In the genomic region with DNA sequence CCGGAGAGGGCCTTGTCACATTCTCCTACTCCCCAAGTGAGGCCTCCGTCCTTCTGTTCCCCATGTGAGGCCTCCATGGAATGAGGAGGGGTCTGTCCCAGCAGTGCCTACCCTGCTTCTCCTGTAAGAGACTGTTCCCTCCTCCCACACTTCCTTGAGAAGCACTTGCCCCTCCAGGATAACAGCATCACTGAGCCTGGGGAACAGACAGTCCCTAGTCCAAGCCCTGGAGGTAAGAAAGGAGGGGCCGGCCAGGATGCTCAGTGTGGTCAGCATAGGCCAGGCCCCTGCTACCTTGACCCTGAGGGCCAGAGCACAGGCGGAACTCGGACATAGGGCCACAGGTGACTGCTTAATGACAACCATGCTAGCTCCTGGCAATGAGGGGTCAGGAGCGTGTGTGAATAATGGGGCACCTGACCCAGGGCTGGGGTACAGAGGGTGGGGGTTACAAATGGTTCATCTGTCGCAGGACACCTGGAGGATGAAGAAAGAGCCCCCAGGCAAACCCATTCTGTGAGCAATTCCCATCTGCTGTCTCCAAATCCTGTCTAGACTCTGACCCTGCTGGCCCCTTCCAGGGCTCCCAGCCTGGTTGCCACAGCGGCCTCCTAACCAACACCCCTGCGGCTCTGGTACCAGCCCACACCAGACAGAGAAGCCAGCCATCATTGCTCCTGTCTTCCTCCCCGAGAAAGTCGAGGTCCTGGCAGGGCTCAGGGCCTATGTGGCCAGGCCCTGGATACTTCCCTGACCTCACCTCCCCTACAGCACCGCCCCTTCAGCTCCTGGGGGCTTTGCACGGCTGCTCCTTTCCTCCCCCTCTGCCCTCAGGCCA, we compare ENCODE assay signal across 19 cellular contexts. TPM values are rescaled to one million over a fixed set of nuclear protein-coding genes. Genes with fewer than 3 reads are reported as not detected.
DNase-seq lines count a peak whose midpoint lies in the region; ATAC-seq and TF ChIP-seq lines count a peak whose summit lies in the region.
"Had no signal": no experiment of that assay in that cellular context is flagged by ENCODE, and none has a peak within 500 bp of the region (broad histone marks: within the 10 kb centered on the region; RNA-seq: fewer than 3 reads in every experiment).

No MANE protein-coding gene starts in this region.

- H3K9me3 ChIP-seq in T-helper 17 cell (ENCODE audit: control insufficient read depth, low read length, poor library complexity, severe bottlenecking): peaks cover 5% of the 10 kb centered on the region

- no peak for DNase-seq in activated naive CD4-positive, alpha-beta T cell treated with anti-CD3 and anti-CD28 coated beads, Interleukin-2, amount 10 ng/mL, durations not matched to agents 7 days and 5 days
- no peak for DNase-seq in activated naive CD4-positive, alpha-beta T cell treated with Interleukin-2 at 50 U/mL for 16 hours
- peak in 2 of 3 donors; percentile 3 for DNase-seq in T-helper 17 cell
- DNase-seq in mesenteric fat pad (ENCODE audit: low spot score): peak; percentile 67
- no peak for DNase-seq in type B pancreatic cell (ENCODE audit: extremely low spot score, unreplicated experiment)
- no peak for DNase-seq in OCI-M2 (lab: John Stamatoyannopoulos, UW; ENCODE audit: unreplicated experiment)
- no peak for DNase-seq in UCSD-AML1 (lab: John Stamatoyannopoulos, UW; ENCODE audit: unreplicated experiment)
- DNase-seq in activated naive CD8-positive, alpha-beta T cell treated with anti-CD3 and anti-CD28 coated beads for 36 hours: no peak
- DNase-seq: DMS53, Karpas-422, MG63, NCI-H1048, NCI-H1436, NCI-H2029 treated with DMSO at 0.1 percent for 48 hours, NCI-H2171, NCI-H526 had no signal

- peaks cover 9% of the 10 kb centered on the region for H3K9me3 Mint-ChIP-seq in activated naive CD4-positive, alpha-beta T cell treated with anti-CD3 and anti-CD28 coated beads, Interleukin-2, amount 10 ng/mL, durations not matched to agents 7 days and 5 days
- H3K9me3 Mint-ChIP-seq in type B pancreatic cell: peaks cover 7% of the 10 kb centered on the region
- H3K9me3 Mint-ChIP-seq in activated naive CD8-positive, alpha-beta T cell treated with anti-CD3 and anti-CD28 coated beads for 36 hours: peaks cover 13% of the 10 kb centered on the region

- H3K27ac Mint-ChIP-seq in activated naive CD4-positive, alpha-beta T cell treated with anti-CD3 and anti-CD28 coated beads, Interleukin-2, amount 10 ng/mL, durations not matched to agents 7 days and 5 days: peak overlapping the region; percentile 30
- H3K27ac Mint-ChIP-seq in T-helper 17 cell: peak overlapping the region; percentile 75
- peak overlapping the region; percentile 43 for H3K27ac Mint-ChIP-seq in type B pancreatic cell
- no peak overlapping the region for H3K27ac Mint-ChIP-seq in activated naive CD8-positive, alpha-beta T cell treated with anti-CD3 and anti-CD28 coated beads for 36 hours

- ATAC-seq in T-helper 17 cell: no peak
- ATAC-seq: A549 had no signal

- H3K27me3 Mint-ChIP-seq in activated naive CD4-positive, alpha-beta T cell treated with anti-CD3 and anti-CD28 coated beads, Interleukin-2, amount 10 ng/mL, durations not matched to agents 7 days and 5 days: no peaks in the 10 kb centered on the region
- H3K27me3 Mint-ChIP-seq in T-helper 17 cell (no peaks in the 10 kb centered on the region), type B pancreatic cell (no peaks in the 10 kb centered on the region)
- H3K27me3 Mint-ChIP-seq in activated naive CD8-positive, alpha-beta T cell treated with anti-CD3 and anti-CD28 coated beads for 36 hours: no peaks in the 10 kb centered on the region
- H3K27me3 Mint-ChIP-seq: CD8-positive, alpha-beta memory T cell; IgD-negative memory B cell had no signal

- no peak for TF ChIP-seq CTCF in type B pancreatic cell (conservative IDR thresholded peaks at IDR 0.05)

- H3K4me3 Mint-ChIP-seq in activated naive CD4-positive, alpha-beta T cell treated with anti-CD3 and anti-CD28 coated beads, Interleukin-2, amount 10 ng/mL, durations not matched to agents 7 days and 5 days: no peak overlapping the region
- peak overlapping the region; percentile 56 for H3K4me3 Mint-ChIP-seq in T-helper 17 cell
- H3K4me3 Mint-ChIP-seq in type B pancreatic cell: no peak overlapping the region
- H3K4me3 Mint-ChIP-seq in activated naive CD8-positive, alpha-beta T cell treated with anti-CD3 and anti-CD28 coated beads for 36 hours: no peak overlapping the region
- H3K4me3 Mint-ChIP-seq: CD8-positive, alpha-beta memory T cell had no signal

- H3K4me1 Mint-ChIP-seq in activated naive CD4-positive, alpha-beta T cell treated with anti-CD3 and anti-CD28 coated beads, Interleukin-2, amount 10 ng/mL, durations not matched to agents 7 days and 5 days: no peaks in the 10 kb centered on the region
- H3K4me1 Mint-ChIP-seq in T-helper 17 cell: peaks cover 7% of the 10 kb centered on the region
- no peaks in the 10 kb centered on the region for H3K4me1 Mint-ChIP-seq in type B pancreatic cell (ENCODE audit: unreplicated experiment)
- H3K4me1 Mint-ChIP-seq in activated naive CD8-positive, alpha-beta T cell treated with anti-CD3 and anti-CD28 coated beads for 36 hours: no peaks in the 10 kb centered on the region
- H3K4me1 Mint-ChIP-seq: CD8-positive, alpha-beta memory T cell had no signal

- CTCF ChIA-PET in activated naive CD4-positive, alpha-beta T cell treated with anti-CD3 and anti-CD28 coated beads, Interleukin-2, amount 10 ng/mL, durations not matched to agents 7 days and 5 days (lab: Charles Lee): interaction anchor here (0.9 to 23.0 kb wide), 5 partner anchors 9 to 79 kb away, joined by 3 to 357 read pairs (median 4); no protein-coding TSS in a partner anchor

- peaks cover 61% of the 10 kb centered on the region for H3K36me3 Mint-ChIP-seq in activated naive CD4-positive, alpha-beta T cell treated with anti-CD3 and anti-CD28 coated beads, Interleukin-2, amount 10 ng/mL, durations not matched to agents 7 days and 5 days
- peaks cover 16% of the 10 kb centered on the region for H3K36me3 Mint-ChIP-seq in T-helper 17 cell (ENCODE audit: low read depth)
- H3K36me3 Mint-ChIP-seq in type B pancreatic cell: peaks cover 42% of the 10 kb centered on the region
- peaks cover 53% of the 10 kb centered on the region for H3K36me3 Mint-ChIP-seq in activated naive CD8-positive, alpha-beta T cell treated with anti-CD3 and anti-CD28 coated beads for 36 hours

RNA-seq across cellular contexts. Expression of gene RALGDS, which starts 20.3 kb away (rescaled TPM):
- total RNA-seq in T-helper 17 cell: 100 to 1,000 TPM; 150 to 236 TPM
- total RNA-seq in mesenteric fat pad: 58.4 TPM
- 64.8 and 86.3 TPM in 2 replicates for total RNA-seq in type B pancreatic cell (ENCODE audit: low replicate concordance)
- 10 to 100 TPM; 50.3 to 51.9 TPM for total RNA-seq in activated naive CD8-positive, alpha-beta T cell treated with anti-CD3 and anti-CD28 coated beads for 36 hours

RNA-seq across cellular contexts. Expression of gene CEL, which starts 39.0 kb away (rescaled TPM):
- total RNA-seq in T-helper 17 cell: under 1 TPM in 1 of 2 donors, not detected in 1; 0.42 TPM
- total RNA-seq in mesenteric fat pad: 2.2 TPM
- 4.5 and 4.9 TPM in 2 replicates for total RNA-seq in type B pancreatic cell (ENCODE audit: low replicate concordance)
- total RNA-seq in activated naive CD8-positive, alpha-beta T cell treated with anti-CD3 and anti-CD28 coated beads for 36 hours: 1 to 10 TPM; 2.3 to 2.8 TPM

Comparison
In these comparisons a context has a peak if more than half of its experiments do, and no peak if none do; other contexts are left out.
1. DNase-seq: peak in T-helper 17 cell (2 of 3) and mesenteric fat pad (single experiment); none in activated naive CD4-positive, alpha-beta T cell treated with anti-CD3 and anti-CD28 coated beads, Interleukin-2, amount 10 ng/mL, durations not matched to agents 7 days and 5 days (single experiment), activated naive CD4-positive, alpha-beta T cell treated with Interleukin-2 at 50 U/mL for 16 hours (single experiment), type B pancreatic cell (single experiment), OCI-M2 (single experiment), UCSD-AML1 (single experiment) and activated naive CD8-positive, alpha-beta T cell treated with anti-CD3 and anti-CD28 coated beads for 36 hours (single experiment).